Comparison of ENCODE assay signal across 8 cellular contexts in the genomic region with DNA sequence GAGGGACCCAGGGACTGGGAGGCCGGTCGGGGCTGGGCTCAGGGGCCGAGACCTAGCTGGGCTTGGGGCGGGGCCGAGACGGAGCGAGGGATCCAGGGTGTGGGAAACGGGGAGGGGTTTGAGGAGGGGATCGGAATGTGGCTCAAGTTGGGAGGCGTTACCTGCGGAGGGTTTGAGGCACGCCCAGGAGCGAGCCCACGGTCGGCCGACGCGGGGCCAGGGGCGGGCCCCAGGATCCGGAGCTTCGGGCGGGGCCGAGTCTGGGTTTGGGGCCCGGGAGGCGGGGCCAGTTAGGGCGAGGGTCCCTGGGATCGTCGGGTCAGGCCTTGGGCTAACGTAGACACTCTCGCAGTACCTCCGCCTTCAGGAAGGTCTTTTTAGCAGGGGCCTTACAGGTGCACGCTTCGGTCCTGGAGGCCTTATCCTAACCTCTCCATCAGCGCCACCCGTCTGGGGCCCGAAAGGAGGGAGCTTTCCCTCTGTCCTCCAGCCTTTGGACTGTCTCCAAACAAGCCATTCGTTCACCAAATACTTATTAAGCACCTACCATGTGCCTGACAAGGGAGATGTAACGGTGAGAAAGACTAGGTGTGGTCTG.
DNase-seq lines count a peak whose midpoint lies in the region; ATAC-seq, FAIRE-seq and TF ChIP-seq lines count a peak whose summit lies in the region.
"Not testable (repeated sequence)": the region's sequence is repeated elsewhere in the genome, so short reads cannot be mapped to it uniquely, and the experiment has no call there.

No MANE protein-coding gene starts in this region.

- intact Hi-C loops in CD4-positive, alpha-beta T cell (cut with DNase I, micrococcal nuclease); stomach (cut with DNase I; ENCODE audit: low total_unique reads): not testable (repeated sequence)

- H3K9me3 ChIP-seq in CD4-positive, alpha-beta T cell (ENCODE audit: control insufficient read depth, low read length); SK-N-MC (ENCODE audit: low read depth, low read length); astrocyte (ENCODE audit: insufficient read depth, low read depth, low read length); mucosa of rectum (ENCODE audit: control insufficient read depth in 2 of 2, low read length in 2 of 2); stomach: not testable (repeated sequence)

- peak overlapping the region; percentile 78 for H2AFZ ChIP-seq in astrocyte (ENCODE audit: low read depth, low read length)

- not testable (repeated sequence) for FAIRE-seq in H54 (lab: Jason Lieb, UNC); astrocyte (lab: Jason Lieb, UNC)

- peak overlapping the region; percentile 72 for H3K27ac ChIP-seq in CD4-positive, alpha-beta T cell (ENCODE audit: low read depth, low read length)
- not testable (repeated sequence) for H3K27ac ChIP-seq in SK-N-MC
- H3K27ac ChIP-seq in astrocyte (ENCODE audit: low read depth, low read length) (peak overlapping the region; percentile 72), mucosa of rectum (ENCODE audit: low read depth in 2 of 2, low read length in 2 of 2) (peak overlapping the region; percentile 84 to 87), stomach (peak overlapping the region; percentile 88 to 96 (median 89))

- 0 to 4% (median 1%) methylated on average over 13 to 38 of the region's 38 CpGs for WGBS in stomach, 5 donors

- not testable (repeated sequence) for TF ChIP-seq EP300 in stomach (IDR thresholded peaks at IDR 0.05)

- ATAC-seq in CD4-positive, alpha-beta T cell (ENCODE audit: poor library complexity) = not testable (repeated sequence)

- peak overlapping the region; percentile 73 for H3K4me3 ChIP-seq in SK-N-MC
- H3K4me3 ChIP-seq in astrocyte (ENCODE audit: insufficient read depth, low read depth, low read length) = peak overlapping the region; percentile 58
- peak overlapping the region; percentile 65 to 77 for H3K4me3 ChIP-seq in mucosa of rectum (ENCODE audit: low read length in 2 of 2)
- peak overlapping the region; percentile 77 to 93 (median 82) for H3K4me3 ChIP-seq in stomach

- peak overlapping the region; percentile 84 for H3K4me2 ChIP-seq in astrocyte (ENCODE audit: low read length)

- H3K4me1 ChIP-seq in astrocyte (ENCODE audit: insufficient read depth, low read length); mucosa of rectum (ENCODE audit: control insufficient read depth in 2 of 2, insufficient read depth in 2 of 2, low read length in 2 of 2): not testable (repeated sequence)
- peaks cover 7 to 34% (median 25%) of the 10 kb centered on the region in 4 donors for H3K4me1 ChIP-seq in stomach

- H3K4me3 Mint-ChIP-seq in CD4-positive, alpha-beta T cell = peak overlapping the region; percentile 99
- peak overlapping the region; percentile 91 for H3K4me3 Mint-ChIP-seq in astrocyte (ENCODE audit: unreplicated experiment)

- not testable (repeated sequence) for TF ChIP-seq CTCF in CD4-positive, alpha-beta T cell (IDR thresholded peaks at IDR 0.05); astrocyte (IDR thresholded peaks at IDR 0.05; ENCODE audit: insufficient read depth, low read depth, low read length); stomach (IDR thresholded peaks at IDR 0.05)

- not testable (repeated sequence) for H3K9ac ChIP-seq in SK-N-MC (ENCODE audit: insufficient read length)
- H3K9ac ChIP-seq in astrocyte (ENCODE audit: low read length) (peak overlapping the region; percentile 93), mucosa of rectum (ENCODE audit: low read depth in 1 of 2, low read length in 2 of 2) (peak overlapping the region; percentile 57 to 70)

- not testable (repeated sequence) for H3K79me2 ChIP-seq in astrocyte (ENCODE audit: insufficient read depth, low read length)

- H3K27me3 ChIP-seq in CD4-positive, alpha-beta T cell (ENCODE audit: control insufficient read depth, insufficient read depth, low read length); astrocyte (ENCODE audit: insufficient read depth, low read length); mucosa of rectum (ENCODE audit: control insufficient read depth in 2 of 2, insufficient read depth in 2 of 2, low read length in 2 of 2); stomach: not testable (repeated sequence)

- POLR2A ChIA-PET in CD4-positive, alpha-beta T cell (lab: Charles Lee) = not testable (repeated sequence)

- not testable (repeated sequence) for H3K27me3 Mint-ChIP-seq in CD4-positive, alpha-beta T cell; astrocyte (ENCODE audit: low read depth, unreplicated experiment)

- not testable (repeated sequence) for TF ChIP-seq POLR2A in H54 (IDR thresholded peaks at IDR 0.05; ENCODE audit: low read depth, low read length); stomach (IDR thresholded peaks at IDR 0.05)

- peak overlapping the region; percentile 97 for H3K27ac Mint-ChIP-seq in CD4-positive, alpha-beta T cell
- H3K27ac Mint-ChIP-seq in astrocyte (ENCODE audit: unreplicated experiment) = peak overlapping the region; percentile 77

- not testable (repeated sequence) for H4K20me1 ChIP-seq in astrocyte (ENCODE audit: insufficient read depth, low read length)

- not testable (repeated sequence) for H3K36me3 Mint-ChIP-seq in CD4-positive, alpha-beta T cell (ENCODE audit: low read depth); astrocyte (ENCODE audit: low read depth, unreplicated experiment)

- H3K4me1 Mint-ChIP-seq in CD4-positive, alpha-beta T cell (ENCODE audit: low read depth) = peaks cover 26% of the 10 kb centered on the region
- H3K4me1 Mint-ChIP-seq in astrocyte (ENCODE audit: low read depth, unreplicated experiment) = peaks cover 17% of the 10 kb centered on the region

- DNase-seq in CD4-positive, alpha-beta T cell; SK-N-MC (ENCODE audit: low read depth, low spot score); stomach: not testable (repeated sequence)
- DNase-seq in H54 (ENCODE audit: insufficient read length, low spot score) (peak; percentile 41), NCI-H146 (lab: John Stamatoyannopoulos, UW) (peak; percentile 87), astrocyte (ENCODE audit: low read depth) (peak; percentile 4), foreskin melanocyte (peak; percentile 49)

- CTCF ChIA-PET in CD4-positive, alpha-beta T cell (lab: Charles Lee) = not testable (repeated sequence)

- H3K36me3 ChIP-seq in SK-N-MC (ENCODE audit: insufficient read depth, low read length); astrocyte (ENCODE audit: insufficient read depth, low read length); mucosa of rectum (ENCODE audit: control insufficient read depth in 2 of 2, insufficient read depth in 2 of 2, low read length in 2 of 2): not testable (repeated sequence)
- peaks cover 0 to 18% (median 15%) of the 10 kb centered on the region in 4 donors for H3K36me3 ChIP-seq in stomach

- H3K9me3 Mint-ChIP-seq in CD4-positive, alpha-beta T cell; astrocyte (ENCODE audit: unreplicated experiment): not testable (repeated sequence)
